Comparison of ENCODE assay signal across 26 cellular contexts in genomic region chr10:81021428-81022129, GRCh38.
A peak's percentile ranks its signal among the peaks of the same experiment; 100 is the strongest.
DNase-seq lines count a peak whose midpoint lies in the region; ATAC-seq and TF ChIP-seq lines count a peak whose summit lies in the region.
"Had no signal": no experiment of that assay in that cellular context is flagged by ENCODE, and none has a peak within 500 bp of the region (broad histone marks: within the 10 kb centered on the region; RNA-seq: fewer than 3 reads in every experiment).

No MANE protein-coding gene starts in this region.

- 62% methylated on average over 2 of the region's 3 CpGs for WGBS in mammary epithelial cell (ENCODE audit: low coverage, missing lambda C conversion rate)
- WGBS in heart left ventricle, 4 donors, result 83 to 98% (median 89%) methylated on average over 3 of the region's 3 CpGs

- no peaks in the 10 kb centered on the region for H3K36me3 ChIP-seq in BLaER1 treated with 17β-estradiol and CSF1 and Interleukin-3, amounts not matched to agents 10 nM and 100 nM
- H3K36me3 ChIP-seq in mammary epithelial cell (ENCODE audit: insufficient read depth, low read length), result no peaks in the 10 kb centered on the region
- no peaks in the 10 kb centered on the region for H3K36me3 ChIP-seq in heart left ventricle
- H3K36me3 ChIP-seq: adrenal gland, cardiac muscle cell, gastrocnemius medialis, neutrophil, tibial nerve had no signal

- H3K9me3 ChIP-seq in BLaER1 treated with 17β-estradiol and CSF1 and Interleukin-3, amounts not matched to agents 10 nM and 100 nM (replicated peaks in 1 of 11), result 0 out of 22 replicates have a peak, but pooled peaks cover 0 to 6% (median 0%) of the 10 kb centered on the region in 11 experiments
- no peaks in the 10 kb centered on the region for H3K9me3 ChIP-seq in mammary epithelial cell (replicated peaks; ENCODE audit: insufficient read depth, low read length)
- H3K9me3 ChIP-seq in heart left ventricle, result no peaks in the 10 kb centered on the region
- H3K9me3 ChIP-seq: adrenal gland, gastrocnemius medialis, neutrophil, SK-N-SH, tibial nerve had no signal

- DNase-seq in SKM-1 treated with dmso at 0.1 percent for 144 hours (lab: John Stamatoyannopoulos, UW; ENCODE audit: unreplicated experiment), result peak; percentile 84
- no peak for DNase-seq in mammary epithelial cell
- DNase-seq in occipital lobe (lab: John Stamatoyannopoulos, UW), result no peak
- no peak for DNase-seq in heart left ventricle
- no peak for DNase-seq in NCI-H1417 (lab: John Stamatoyannopoulos, UW)
- DNase-seq: activated CD4-positive, alpha-beta T cell treated with anti-CD3 and anti-CD28 coated beads for 4 hours; activated CD8-positive, alpha-beta memory T cell treated with anti-CD3 and anti-CD28 coated beads, Interleukin-2, amount 50 U/mL, for 4 hours; activated effector memory CD4-positive, alpha-beta T cell treated with Interleukin-2 at 50 U/mL for 16 hours; adrenal gland; erythroblast; gastrocnemius medialis; HFFc6; IMR-90; NCI-H1048; NCI-H2081 treated with DMSO at 0.1 percent for 48 hours; NCI-H510A treated with DMSO at 0.1 percent for 48 hours; retina; SK-N-SH; stimulated activated CD4-positive, alpha-beta T cell treated with anti-CD3 and anti-CD28 coated beads, Interleukin-12 subunit alpha, Interleukin-12 subunit beta, amount 100 ng/mL, for 4 hours had no signal

- ATAC-seq in GM19025 (IDR thresholded peaks at IDR 0.05; ENCODE audit: low read depth, unreplicated experiment) (peak; percentile 63), HG03378 (IDR thresholded peaks at IDR 0.05; ENCODE audit: unreplicated experiment) (peak; percentile 41), heart left ventricle (no peak)
- ATAC-seq: gastrocnemius medialis had no signal

- H3K27me3 ChIP-seq in BLaER1 treated with 17β-estradiol and CSF1 and Interleukin-3, amounts not matched to agents 10 nM and 100 nM, result no peaks in the 10 kb centered on the region
- no peaks in the 10 kb centered on the region for H3K27me3 ChIP-seq in mammary epithelial cell (ENCODE audit: insufficient read depth, low read length)
- no peaks in the 10 kb centered on the region for H3K27me3 ChIP-seq in heart left ventricle
- H3K27me3 ChIP-seq: adrenal gland, cardiac muscle cell, gastrocnemius medialis, neutrophil, tibial nerve had no signal

- CTCF ChIA-PET in mammary epithelial cell (lab: Charles Lee; ENCODE audit: low non-redundant PET), result no interaction called here

- no peak for TF ChIP-seq POLR2A in heart left ventricle (IDR thresholded peaks at IDR 0.05)

- H3K4me2 ChIP-seq in BLaER1 treated with 17β-estradiol and CSF1 and Interleukin-3, amounts not matched to agents 10 nM and 100 nM, result peak overlapping the region; percentile 5 to 74 (median 54); a peak in 19 of 22 replicates
- H3K4me2 ChIP-seq in mammary epithelial cell (ENCODE audit: insufficient read depth, low read depth, low read length), result no peak overlapping the region
- H3K4me2 ChIP-seq: SK-N-SH had no signal

- H3K4me1 ChIP-seq in BLaER1 treated with 17β-estradiol and CSF1 and Interleukin-3, amounts not matched to agents 10 nM and 100 nM, result peaks cover 9 to 27% (median 16%) of the 10 kb centered on the region in 10 experiments
- H3K4me1 ChIP-seq in mammary epithelial cell (ENCODE audit: insufficient read depth, low read length), result no peaks in the 10 kb centered on the region
- no peaks in the 10 kb centered on the region for H3K4me1 ChIP-seq in heart left ventricle
- H3K4me1 ChIP-seq: gastrocnemius medialis had no signal

- peak overlapping the region in 4 of 11 experiments; percentile 19 to 66 (median 42); a peak in 6 of 22 replicates for H3K27ac ChIP-seq in BLaER1 treated with 17β-estradiol and CSF1 and Interleukin-3, amounts not matched to agents 10 nM and 100 nM
- H3K27ac ChIP-seq in mammary epithelial cell (ENCODE audit: insufficient read depth, low read depth, low read length), result no peak overlapping the region
- no peak overlapping the region for H3K27ac ChIP-seq in heart left ventricle
- H3K27ac ChIP-seq: adrenal gland, cardiac muscle cell, gastrocnemius medialis, HL-60, neutrophil, tibial nerve had no signal

- TF ChIP-seq CTCF in mammary epithelial cell (conservative IDR thresholded peaks at IDR 0.05 in 1 of 2, IDR thresholded peaks at IDR 0.05 in 1 of 2; ENCODE audit: extremely low read depth in 1 of 2, insufficient read depth in 1 of 2, low read depth in 1 of 2, low read length in 2 of 2) (no peak), heart left ventricle (IDR thresholded peaks at IDR 0.05) (no peak)

- dilution Hi-C loops in mammary epithelial cell (cut with HindIII; ENCODE audit: low sequenced_read_pairs), result no loop called here

- no peak overlapping the region for H3K4me3 ChIP-seq in BLaER1 treated with 17β-estradiol and CSF1 and Interleukin-3, amounts not matched to agents 10 nM and 100 nM
- H3K4me3 ChIP-seq in mammary epithelial cell (replicated peaks in 1 of 3; ENCODE audit: insufficient read depth in 1 of 3, low read depth in 2 of 3, low read length in 3 of 3), result no peak overlapping the region
- no peak overlapping the region for H3K4me3 ChIP-seq in heart left ventricle
- H3K4me3 ChIP-seq: adrenal gland, cardiac muscle cell, gastrocnemius medialis, tibial nerve had no signal

- H3K79me2 ChIP-seq in mammary epithelial cell (ENCODE audit: insufficient read depth, low read length), result no peaks in the 10 kb centered on the region

- no TSS peak for BruUV-seq in mammary epithelial cell (replicated peaks; lab: Mats Ljungman, UMichigan)

- no peak overlapping the region for H2AFZ ChIP-seq in mammary epithelial cell (ENCODE audit: low read depth, low read length)

- in situ Hi-C loops in mammary epithelial cell (cut with MboI; ENCODE audit: low sequenced_read_pairs in 2 of 2), result no loop called here

- no peaks in the 10 kb centered on the region for H4K20me1 ChIP-seq in BLaER1 treated with 17β-estradiol and CSF1 and Interleukin-3, amounts not matched to agents 10 nM and 100 nM
- H4K20me1 ChIP-seq in mammary epithelial cell (ENCODE audit: insufficient read depth, low read length), result no peaks in the 10 kb centered on the region

- intact Hi-C loops in mammary epithelial cell (cut with micrococcal nuclease) (no loop called here), heart left ventricle (cut with DNase I) (no loop called here)

- H3K9ac ChIP-seq in BLaER1 treated with 17β-estradiol and CSF1 and Interleukin-3, amounts not matched to agents 10 nM and 100 nM, result peak overlapping the region in 2 of 11 experiments; percentile 18 to 25; a peak in 1 of 22 replicates
- no peak overlapping the region for H3K9ac ChIP-seq in mammary epithelial cell (ENCODE audit: insufficient read depth, low read length)
- H3K9ac ChIP-seq: SK-N-SH had no signal

Comparison
In these comparisons a context has a peak if more than half of its experiments do, and no peak if none do; other contexts are left out.
1. ATAC-seq: peak in GM19025 (single experiment) and HG03378 (single experiment); none in heart left ventricle (0 of 4).